ENCODE assay signal across 16 cellular contexts in genomic region chr12:57511588-57512325, GRCh38. TPM values are rescaled to one million over a fixed set of nuclear protein-coding genes. Genes with fewer than 3 reads are reported as not detected.
DNase-seq lines count a peak whose midpoint lies in the region; ATAC-seq and TF ChIP-seq lines count a peak whose summit lies in the region.
"Had no signal": no experiment of that assay in that cellular context is flagged by ENCODE, and none has a peak within 500 bp of the region (broad histone marks: within the 10 kb centered on the region; RNA-seq: fewer than 3 reads in every experiment).

No MANE protein-coding gene starts in this region.

- H3K4me3 ChIP-seq in SJSA1 (no peak overlapping the region), heart right ventricle (no peak overlapping the region)
- H3K4me3 ChIP-seq: breast epithelium, uterus had no signal

- TF ChIP-seq CTCF in osteocyte (IDR thresholded peaks at IDR 0.05), result no peak
- no peak for TF ChIP-seq CTCF in foreskin keratinocyte (conservative IDR thresholded peaks at IDR 0.05)
- TF ChIP-seq CTCF in heart right ventricle (IDR thresholded peaks at IDR 0.05), result no peak

- no peak overlapping the region for H3K27ac ChIP-seq in SJSA1
- H3K27ac ChIP-seq in foreskin keratinocyte, result no peak overlapping the region
- H3K27ac ChIP-seq in heart right ventricle, result peak overlapping the region in 1 of 10 donors; percentile 6
- H3K27ac ChIP-seq: breast epithelium, uterus had no signal

- peak overlapping the region; percentile 42 for H3K27ac Mint-ChIP-seq in activated CD4-positive, alpha-beta memory T cell treated with anti-CD3 and anti-CD28 coated beads for 36 hours
- no peak overlapping the region for H3K27ac Mint-ChIP-seq in activated CD4-positive, alpha-beta memory T cell treated with anti-CD3 and anti-CD28 coated beads, Interleukin-2, amount 10 ng/mL, durations not matched to agents 7 days and 5 days
- H3K27ac Mint-ChIP-seq in central memory CD8-positive, alpha-beta T cell (ENCODE audit: low read depth), result peak overlapping the region; percentile 65
- H3K27ac Mint-ChIP-seq in osteocyte (ENCODE audit: unreplicated experiment), result peak overlapping the region; percentile 11

- H3K27me3 ChIP-seq in SJSA1 (replicated peaks) (no peaks in the 10 kb centered on the region), foreskin keratinocyte (no peaks in the 10 kb centered on the region), heart right ventricle (no peaks in the 10 kb centered on the region)
- H3K27me3 ChIP-seq: breast epithelium, uterus had no signal

- H3K9me3 ChIP-seq in SJSA1 (replicated peaks) (no peaks in the 10 kb centered on the region), heart right ventricle (no peaks in the 10 kb centered on the region)
- H3K9me3 ChIP-seq: breast epithelium, uterus had no signal

- no peak for DNase-seq in activated CD4-positive, alpha-beta memory T cell treated with anti-CD3 and anti-CD28 coated beads for 36 hours
- no peak for DNase-seq in activated CD4-positive, alpha-beta memory T cell treated with anti-CD3 and anti-CD28 coated beads, Interleukin-2, amount 10 ng/mL, durations not matched to agents 7 days and 5 days
- DNase-seq in SJSA1 (ENCODE audit: low read depth in 1 of 2, low spot score in 2 of 2) (peak; percentile 76 to 91), osteocyte (ENCODE audit: extremely low spot score, unreplicated experiment) (no peak), foreskin keratinocyte (no peak), heart right ventricle (no peak)
- DNase-seq in central memory CD8-positive, alpha-beta T cell (ENCODE audit: low spot score in 2 of 2), result no peak
- DNase-seq: activated CD4-positive, alpha-beta T cell treated with anti-CD3 and anti-CD28 coated beads, Interleukin-2, amount 10 ng/mL, durations not matched to agents 7 days and 5 days; cortex of kidney; NCI-H1092; NCI-H524 treated with DMSO at 0.1 percent for 48 hours; occipital lobe; stimulated activated CD4-positive, alpha-beta T cell treated with anti-CD3 and anti-CD28 coated beads, Interleukin-12 subunit alpha, Interleukin-12 subunit beta, amount 100 ng/mL, for 4 hours; uterus had no signal

- H3K4me1 Mint-ChIP-seq in activated CD4-positive, alpha-beta memory T cell treated with anti-CD3 and anti-CD28 coated beads for 36 hours (ENCODE audit: low read depth), result peaks cover 2% of the 10 kb centered on the region
- H3K4me1 Mint-ChIP-seq in activated CD4-positive, alpha-beta memory T cell treated with anti-CD3 and anti-CD28 coated beads, Interleukin-2, amount 10 ng/mL, durations not matched to agents 7 days and 5 days, result no peaks in the 10 kb centered on the region
- H3K4me1 Mint-ChIP-seq in central memory CD8-positive, alpha-beta T cell, result peaks cover under 1% of the 10 kb centered on the region
- H3K4me1 Mint-ChIP-seq in osteocyte (ENCODE audit: unreplicated experiment), result peaks cover 13% of the 10 kb centered on the region

- H3K36me3 ChIP-seq in SJSA1, result peaks cover 90% of the 10 kb centered on the region
- peaks cover 0 to 86% (median 49%) of the 10 kb centered on the region in 9 donors for H3K36me3 ChIP-seq in heart right ventricle
- H3K36me3 ChIP-seq: uterus had no signal

- H3K4me3 Mint-ChIP-seq in activated CD4-positive, alpha-beta memory T cell treated with anti-CD3 and anti-CD28 coated beads for 36 hours, result no peak overlapping the region
- H3K4me3 Mint-ChIP-seq in activated CD4-positive, alpha-beta memory T cell treated with anti-CD3 and anti-CD28 coated beads, Interleukin-2, amount 10 ng/mL, durations not matched to agents 7 days and 5 days, result no peak overlapping the region
- H3K4me3 Mint-ChIP-seq in central memory CD8-positive, alpha-beta T cell, result no peak overlapping the region
- H3K4me3 Mint-ChIP-seq in osteocyte (ENCODE audit: unreplicated experiment), result no peak overlapping the region
- H3K4me3 Mint-ChIP-seq: activated CD4-positive, alpha-beta T cell treated with anti-CD3 and anti-CD28 coated beads, Interleukin-2, amount 10 ng/mL, durations not matched to agents 7 days and 5 days had no signal

- H3K36me3 Mint-ChIP-seq in activated CD4-positive, alpha-beta memory T cell treated with anti-CD3 and anti-CD28 coated beads for 36 hours, result peaks cover 60% of the 10 kb centered on the region
- H3K36me3 Mint-ChIP-seq in activated CD4-positive, alpha-beta memory T cell treated with anti-CD3 and anti-CD28 coated beads, Interleukin-2, amount 10 ng/mL, durations not matched to agents 7 days and 5 days (ENCODE audit: low read depth), result peaks cover 59% of the 10 kb centered on the region
- H3K36me3 Mint-ChIP-seq in central memory CD8-positive, alpha-beta T cell (ENCODE audit: insufficient read depth), result peaks cover 49% of the 10 kb centered on the region
- peaks cover 49% of the 10 kb centered on the region for H3K36me3 Mint-ChIP-seq in osteocyte (ENCODE audit: unreplicated experiment)

- 96 to 97% methylated on average over 7 of the region's 7 CpGs for WGBS in heart right ventricle, 2 donors

- CTCF ChIA-PET in activated CD4-positive, alpha-beta memory T cell treated with anti-CD3 and anti-CD28 coated beads for 36 hours (lab: Charles Lee), result no interaction called here
- CTCF ChIA-PET in activated CD4-positive, alpha-beta memory T cell treated with anti-CD3 and anti-CD28 coated beads, Interleukin-2, amount 10 ng/mL, durations not matched to agents 7 days and 5 days (lab: Charles Lee), result no interaction called here

- H3K4me1 ChIP-seq in SJSA1 (replicated peaks), result no peaks in the 10 kb centered on the region
- peaks cover 14% of the 10 kb centered on the region for H3K4me1 ChIP-seq in foreskin keratinocyte
- peaks cover 0 to 23% (median 4%) of the 10 kb centered on the region in 9 donors for H3K4me1 ChIP-seq in heart right ventricle
- H3K4me1 ChIP-seq: breast epithelium, uterus had no signal

- no peak for ATAC-seq in central memory CD8-positive, alpha-beta T cell (replicated peaks; ENCODE audit: extremely low read depth, poor library complexity, severe bottlenecking)
- ATAC-seq in foreskin keratinocyte, result no peak
- no peak for ATAC-seq in heart right ventricle
- no peak for ATAC-seq in HG02981 (IDR thresholded peaks at IDR 0.05; ENCODE audit: unreplicated experiment)

- H3K9me3 Mint-ChIP-seq in activated CD4-positive, alpha-beta memory T cell treated with anti-CD3 and anti-CD28 coated beads for 36 hours, result no peaks in the 10 kb centered on the region
- no peaks in the 10 kb centered on the region for H3K9me3 Mint-ChIP-seq in activated CD4-positive, alpha-beta memory T cell treated with anti-CD3 and anti-CD28 coated beads, Interleukin-2, amount 10 ng/mL, durations not matched to agents 7 days and 5 days
- H3K9me3 Mint-ChIP-seq in central memory CD8-positive, alpha-beta T cell, result no peaks in the 10 kb centered on the region
- H3K9me3 Mint-ChIP-seq in osteocyte (ENCODE audit: unreplicated experiment), result no peaks in the 10 kb centered on the region
- H3K9me3 Mint-ChIP-seq: activated CD4-positive, alpha-beta T cell treated with anti-CD3 and anti-CD28 coated beads, Interleukin-2, amount 10 ng/mL, durations not matched to agents 7 days and 5 days had no signal

- POLR2A ChIA-PET in activated CD4-positive, alpha-beta memory T cell treated with anti-CD3 and anti-CD28 coated beads for 36 hours (lab: Charles Lee), result no interaction called here
- POLR2A ChIA-PET in activated CD4-positive, alpha-beta memory T cell treated with anti-CD3 and anti-CD28 coated beads, Interleukin-2, amount 10 ng/mL, durations not matched to agents 7 days and 5 days (lab: Charles Lee), result interaction anchor here (1.6 kb wide), 1 partner anchor 9 kb away, joined by 5 read pairs; the partner anchor contains the start of gene DDIT3

- no peaks in the 10 kb centered on the region for H3K27me3 Mint-ChIP-seq in activated CD4-positive, alpha-beta memory T cell treated with anti-CD3 and anti-CD28 coated beads for 36 hours
- no peaks in the 10 kb centered on the region for H3K27me3 Mint-ChIP-seq in activated CD4-positive, alpha-beta memory T cell treated with anti-CD3 and anti-CD28 coated beads, Interleukin-2, amount 10 ng/mL, durations not matched to agents 7 days and 5 days
- no peaks in the 10 kb centered on the region for H3K27me3 Mint-ChIP-seq in central memory CD8-positive, alpha-beta T cell
- H3K27me3 Mint-ChIP-seq in osteocyte (ENCODE audit: unreplicated experiment), result no peaks in the 10 kb centered on the region
- H3K27me3 Mint-ChIP-seq: activated CD4-positive, alpha-beta T cell treated with anti-CD3 and anti-CD28 coated beads, Interleukin-2, amount 10 ng/mL, durations not matched to agents 7 days and 5 days had no signal

- intact Hi-C loops in activated CD4-positive, alpha-beta memory T cell treated with anti-CD3 and anti-CD28 coated beads for 36 hours (cut with micrococcal nuclease), result no loop called here
- intact Hi-C loops in heart right ventricle (cut with DNase I), result no loop called here

RNA-seq across cellular contexts. Expression of gene DDIT3, which starts 8.6 kb away (rescaled TPM):
- 10 to 100 TPM; 24.1 to 25.2 TPM for total RNA-seq in activated CD4-positive, alpha-beta memory T cell treated with anti-CD3 and anti-CD28 coated beads for 36 hours
- 10 to 100 TPM; 19.1 to 22.7 TPM for total RNA-seq in activated CD4-positive, alpha-beta memory T cell treated with anti-CD3 and anti-CD28 coated beads, Interleukin-2, amount 10 ng/mL, durations not matched to agents 7 days and 5 days
- total RNA-seq in SJSA1 (2014; rRNA removed; shearing (Covaris generic)), result 564 and 686 TPM in 2 replicates
- total RNA-seq in osteocyte (89.9 and 95.7 TPM in 2 replicates), foreskin keratinocyte (14.5 and 15.2 TPM in 2 replicates), heart right ventricle (10 to 100 TPM; 11.2 to 34.1 (median 22.0) TPM)
- polyA plus RNA-seq in foreskin keratinocyte (17.7 and 20.0 TPM in 2 replicates), heart right ventricle (100 to 1,000 TPM in 1 of 2 donors, 10 to 100 TPM in 1; 65.2 to 106 TPM)

RNA-seq across cellular contexts. Expression of gene MBD6, which starts 10.9 kb away (rescaled TPM):
- total RNA-seq in activated CD4-positive, alpha-beta memory T cell treated with anti-CD3 and anti-CD28 coated beads for 36 hours, result 10 to 100 TPM; 43.5 to 48.2 TPM
- total RNA-seq in activated CD4-positive, alpha-beta memory T cell treated with anti-CD3 and anti-CD28 coated beads, Interleukin-2, amount 10 ng/mL, durations not matched to agents 7 days and 5 days, result 10 to 100 TPM; 71.7 to 73.4 TPM
- 63.3 and 70.5 TPM in 2 replicates for total RNA-seq in SJSA1 (2014; rRNA removed; shearing (Covaris generic))
- total RNA-seq in osteocyte, result 104 and 105 TPM in 2 replicates
- total RNA-seq in foreskin keratinocyte, result 11.8 and 12.2 TPM in 2 replicates
- polyA plus RNA-seq in foreskin keratinocyte, result 16.5 and 18.3 TPM in 2 replicates
- total RNA-seq in heart right ventricle, result 10 to 100 TPM; 22.8 to 46.9 (median 33.5) TPM
- 10 to 100 TPM in 1 of 2 donors, 1 to 10 TPM in 1; 8.8 to 35.4 TPM for polyA plus RNA-seq in heart right ventricle

RNA-seq across cellular contexts. Expression of gene MARS1, which starts 23.9 kb away (rescaled TPM):
- total RNA-seq in activated CD4-positive, alpha-beta memory T cell treated with anti-CD3 and anti-CD28 coated beads for 36 hours, result 100 to 1,000 TPM; 354 to 364 TPM
- 100 to 1,000 TPM; 262 to 282 TPM for total RNA-seq in activated CD4-positive, alpha-beta memory T cell treated with anti-CD3 and anti-CD28 coated beads, Interleukin-2, amount 10 ng/mL, durations not matched to agents 7 days and 5 days
- 3,352 and 4,750 TPM in 2 replicates for total RNA-seq in SJSA1 (2014; rRNA removed; shearing (Covaris generic))
- 364 and 401 TPM in 2 replicates for total RNA-seq in osteocyte
- total RNA-seq in foreskin keratinocyte, result 215 and 307 TPM in 2 replicates
- polyA plus RNA-seq in foreskin keratinocyte, result 186 and 224 TPM in 2 replicates
- 100 to 1,000 TPM in 1 of 10 donors, 10 to 100 TPM in 9; 56.7 to 105 (median 72.5) TPM for total RNA-seq in heart right ventricle
- polyA plus RNA-seq in heart right ventricle, result 100 to 1,000 TPM in 1 of 2 donors, 10 to 100 TPM in 1; 94.7 to 108 TPM

RNA-seq across cellular contexts. Expression of gene ARHGAP9, which starts 32.1 kb away (rescaled TPM):
- 10 to 100 TPM; 78.9 to 88.4 TPM for total RNA-seq in activated CD4-positive, alpha-beta memory T cell treated with anti-CD3 and anti-CD28 coated beads for 36 hours
- 100 to 1,000 TPM; 171 to 188 TPM for total RNA-seq in activated CD4-positive, alpha-beta memory T cell treated with anti-CD3 and anti-CD28 coated beads, Interleukin-2, amount 10 ng/mL, durations not matched to agents 7 days and 5 days
- 30.6 TPM in 2 replicates for total RNA-seq in SJSA1 (2014; rRNA removed; shearing (Covaris generic))
- total RNA-seq in osteocyte, result 1.5 and 2.1 TPM in 2 replicates
- 0.10 TPM in 1 of 2 replicates, not detected in the other for total RNA-seq in foreskin keratinocyte
- 0.07 TPM in 1 of 2 replicates, not detected in the other for polyA plus RNA-seq in foreskin keratinocyte
- total RNA-seq in heart right ventricle, result 10 to 100 TPM in 2 of 10 donors, 1 to 10 TPM in 7, under 1 TPM in 1; 0.83 to 17.7 (median 3.8) TPM
- polyA plus RNA-seq in heart right ventricle, result 1 to 10 TPM; 1.8 to 6.7 TPM

RNA-seq across cellular contexts. Expression of gene DCTN2, which starts 35.2 kb away (rescaled TPM):
- 10 to 100 TPM; 81.0 to 85.2 TPM for total RNA-seq in activated CD4-positive, alpha-beta memory T cell treated with anti-CD3 and anti-CD28 coated beads for 36 hours
- total RNA-seq in activated CD4-positive, alpha-beta memory T cell treated with anti-CD3 and anti-CD28 coated beads, Interleukin-2, amount 10 ng/mL, durations not matched to agents 7 days and 5 days, result 10 to 100 TPM; 80.9 to 85.1 TPM
- total RNA-seq in SJSA1 (2014; rRNA removed; shearing (Covaris generic)), result 3,855 and 4,325 TPM in 2 replicates
- 149 and 155 TPM in 2 replicates for total RNA-seq in osteocyte
- total RNA-seq in foreskin keratinocyte, result 112 and 118 TPM in 2 replicates
- polyA plus RNA-seq in foreskin keratinocyte, result 145 and 161 TPM in 2 replicates
- total RNA-seq in heart right ventricle, result 100 to 1,000 TPM in 5 of 10 donors, 10 to 100 TPM in 5; 82.9 to 116 (median 101) TPM
- 100 to 1,000 TPM in 1 of 2 donors, 10 to 100 TPM in 1; 45.9 to 174 TPM for polyA plus RNA-seq in heart right ventricle

Comparison
In these comparisons a context has a peak if more than half of its experiments do, and no peak if none do; other contexts are left out.
1. DNase-seq: peak in SJSA1 (2 of 2); none in activated CD4-positive, alpha-beta memory T cell treated with anti-CD3 and anti-CD28 coated beads for 36 hours (single experiment), activated CD4-positive, alpha-beta memory T cell treated with anti-CD3 and anti-CD28 coated beads, Interleukin-2, amount 10 ng/mL, durations not matched to agents 7 days and 5 days (single experiment), central memory CD8-positive, alpha-beta T cell (0 of 2), osteocyte (single experiment), foreskin keratinocyte (0 of 2) and heart right ventricle (0 of 2).